In the genomic region with DNA sequence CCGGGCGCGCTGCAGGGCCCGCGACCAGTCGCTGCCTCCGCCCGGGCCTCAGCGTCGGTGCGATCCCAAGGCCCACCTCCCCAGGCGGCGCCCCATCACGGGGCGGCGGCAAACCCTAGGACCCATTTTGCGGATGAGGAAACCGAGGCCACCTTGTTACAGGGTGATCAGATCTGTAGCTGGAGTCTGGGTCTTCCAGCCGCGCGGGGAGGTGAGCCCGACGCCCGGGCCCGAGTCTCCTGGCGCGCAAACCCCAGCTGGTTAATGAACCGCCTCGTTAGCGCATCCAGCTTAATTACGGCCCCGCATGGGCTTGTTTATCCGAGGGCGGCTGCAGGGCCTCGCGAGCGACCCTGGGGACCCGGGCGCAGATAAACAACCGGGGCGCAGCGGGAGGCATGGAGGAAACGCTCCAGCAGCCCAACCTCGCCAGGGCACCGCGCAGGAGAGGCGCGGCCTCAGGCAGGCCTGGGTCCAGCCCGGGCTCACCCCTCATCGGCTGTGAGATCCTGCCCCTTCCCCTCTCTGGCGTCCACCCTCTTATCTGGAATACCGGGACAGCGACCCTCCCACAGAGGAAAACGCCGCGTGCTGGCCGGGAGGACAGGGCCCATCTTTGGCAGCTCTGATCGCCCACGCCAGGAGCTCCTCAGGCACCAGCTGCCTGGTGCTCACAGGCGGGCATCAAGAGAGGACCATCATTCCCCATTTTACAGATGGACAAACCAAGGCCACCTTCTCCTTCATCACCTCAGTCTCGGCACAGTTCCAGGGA, we compare ENCODE assay signal across 10 cellular contexts. TPM values are rescaled to one million over a fixed set of nuclear protein-coding genes. Genes with fewer than 3 reads are reported as not detected.
DNase-seq lines count a peak whose midpoint lies in the region; ATAC-seq and TF ChIP-seq lines count a peak whose summit lies in the region.
"Had no signal": no experiment of that assay in that cellular context is flagged by ENCODE, and none has a peak within 500 bp of the region (broad histone marks: within the 10 kb centered on the region; RNA-seq: fewer than 3 reads in every experiment).

No MANE protein-coding gene starts in this region.

- no peaks in the 10 kb centered on the region for H3K9me3 Mint-ChIP-seq in stimulated activated naive CD8-positive, alpha-beta T cell treated with anti-CD3 and anti-CD28 coated beads, Interleukin-15, Interleukin-2, amounts not matched to agents 100 ng/mL and 50 ng/mL, for 24 hours
- H3K9me3 Mint-ChIP-seq in dendritic cell treated with granulocyte-macrophage colony-stimulating factor and Interleukin-4, amounts not matched to agents 40 ng/mL and 50 ng/mL, for 4 days, result no peaks in the 10 kb centered on the region
- no peaks in the 10 kb centered on the region for H3K9me3 Mint-ChIP-seq in natural killer cell
- H3K9me3 Mint-ChIP-seq: nephron progenitor cell had no signal

- ATAC-seq in stimulated activated naive CD8-positive, alpha-beta T cell treated with anti-CD3 and anti-CD28 coated beads, Interleukin-15, Interleukin-2, amounts not matched to agents 100 U/mL and 50 U/mL, for 24 hours, result no peak
- no peak for ATAC-seq in natural killer cell
- no peak for ATAC-seq in HG03045 (IDR thresholded peaks at IDR 0.05; ENCODE audit: unreplicated experiment)
- ATAC-seq in GM21825 (IDR thresholded peaks at IDR 0.05; ENCODE audit: unreplicated experiment), result no peak

- no peaks in the 10 kb centered on the region for H3K9me3 ChIP-seq in PC-9 (ENCODE audit: insufficient read depth, low read depth)

- H3K27ac Mint-ChIP-seq in stimulated activated naive CD8-positive, alpha-beta T cell treated with anti-CD3 and anti-CD28 coated beads, Interleukin-15, Interleukin-2, amounts not matched to agents 100 ng/mL and 50 ng/mL, for 24 hours, result no peak overlapping the region
- no peak overlapping the region for H3K27ac Mint-ChIP-seq in dendritic cell treated with granulocyte-macrophage colony-stimulating factor and Interleukin-4, amounts not matched to agents 40 ng/mL and 50 ng/mL, for 4 days
- no peak overlapping the region for H3K27ac Mint-ChIP-seq in natural killer cell
- H3K27ac Mint-ChIP-seq: nephron progenitor cell had no signal

- peaks cover 21% of the 10 kb centered on the region; the same call in 1 of the 2 replicates for H3F3A ChIP-seq in PC-9 (ENCODE audit: insufficient read depth, low read depth)

- H3K4me2 ChIP-seq in PC-9, result no peak overlapping the region

- no peaks in the 10 kb centered on the region for H3K9me2 ChIP-seq in PC-9 (ENCODE audit: insufficient read depth)

- intact Hi-C loops in dendritic cell treated with granulocyte-macrophage colony-stimulating factor and Interleukin-4, amounts not matched to agents 40 ng/mL and 50 ng/mL, for 4 days (cut with micrococcal nuclease), result loop anchor here (1.0 kb wide), 1 partner anchor 147 kb away; no protein-coding TSS in a partner anchor
- intact Hi-C loops in natural killer cell (cut with micrococcal nuclease) (loop anchor here (2.0 kb wide), 1 partner anchor 148 kb away; no protein-coding TSS in a partner anchor), PC-9 (cut with micrococcal nuclease; ENCODE audit: unreplicated experiment) (no loop called here)

- H3K4me1 Mint-ChIP-seq in stimulated activated naive CD8-positive, alpha-beta T cell treated with anti-CD3 and anti-CD28 coated beads, Interleukin-15, Interleukin-2, amounts not matched to agents 100 ng/mL and 50 ng/mL, for 24 hours (ENCODE audit: low read depth), result no peaks in the 10 kb centered on the region
- peaks cover 61% of the 10 kb centered on the region for H3K4me1 Mint-ChIP-seq in dendritic cell treated with granulocyte-macrophage colony-stimulating factor and Interleukin-4, amounts not matched to agents 40 ng/mL and 50 ng/mL, for 4 days (ENCODE audit: low read depth)
- H3K4me1 Mint-ChIP-seq in natural killer cell, result peaks cover 0 to 15% of the 10 kb centered on the region in 2 donors

- no peak overlapping the region for H2AFZ ChIP-seq in PC-9

- no TSS peak for BruUV-seq in PC-9 (replicated peaks; lab: Mats Ljungman, UMichigan)

- peaks cover 15% of the 10 kb centered on the region for H3K36me3 Mint-ChIP-seq in stimulated activated naive CD8-positive, alpha-beta T cell treated with anti-CD3 and anti-CD28 coated beads, Interleukin-15, Interleukin-2, amounts not matched to agents 100 ng/mL and 50 ng/mL, for 24 hours (ENCODE audit: low read depth)
- H3K36me3 Mint-ChIP-seq in dendritic cell treated with granulocyte-macrophage colony-stimulating factor and Interleukin-4, amounts not matched to agents 40 ng/mL and 50 ng/mL, for 4 days (ENCODE audit: low read depth), result peaks cover 28% of the 10 kb centered on the region
- no peaks in the 10 kb centered on the region for H3K36me3 Mint-ChIP-seq in natural killer cell

- no peak overlapping the region for H3K27ac ChIP-seq in PC-9

- POLR2A ChIA-PET in PC-9 (lab: Charles Lee; ENCODE audit: unreplicated experiment), result no interaction called here

- H3K4me1 ChIP-seq in PC-9 (replicated peaks; ENCODE audit: insufficient read depth), result no peaks in the 10 kb centered on the region

- peak; percentile 39 for TF ChIP-seq CTCF in natural killer cell (IDR thresholded peaks at IDR 0.05)
- TF ChIP-seq CTCF in PC-9 (conservative IDR thresholded peaks at IDR 0.05), result no peak

- peak overlapping the region; percentile 13 for H3K4me3 Mint-ChIP-seq in stimulated activated naive CD8-positive, alpha-beta T cell treated with anti-CD3 and anti-CD28 coated beads, Interleukin-15, Interleukin-2, amounts not matched to agents 100 ng/mL and 50 ng/mL, for 24 hours
- peak overlapping the region; percentile 30 for H3K4me3 Mint-ChIP-seq in dendritic cell treated with granulocyte-macrophage colony-stimulating factor and Interleukin-4, amounts not matched to agents 40 ng/mL and 50 ng/mL, for 4 days
- peak overlapping the region; percentile 54 for H3K4me3 Mint-ChIP-seq in natural killer cell
- H3K4me3 Mint-ChIP-seq: nephron progenitor cell had no signal

- peaks cover 9% of the 10 kb centered on the region; the same call in 1 of the 2 replicates for H3K36me3 ChIP-seq in PC-9 (ENCODE audit: low read depth)

- H3K27me3 ChIP-seq in PC-9 (ENCODE audit: insufficient read depth, low read depth), result no peaks in the 10 kb centered on the region

- peaks cover 4% of the 10 kb centered on the region for H3K27me3 Mint-ChIP-seq in stimulated activated naive CD8-positive, alpha-beta T cell treated with anti-CD3 and anti-CD28 coated beads, Interleukin-15, Interleukin-2, amounts not matched to agents 100 ng/mL and 50 ng/mL, for 24 hours
- H3K27me3 Mint-ChIP-seq in dendritic cell treated with granulocyte-macrophage colony-stimulating factor and Interleukin-4, amounts not matched to agents 40 ng/mL and 50 ng/mL, for 4 days, result peaks cover 79% of the 10 kb centered on the region
- peaks cover 6 to 22% of the 10 kb centered on the region in 2 donors for H3K27me3 Mint-ChIP-seq in natural killer cell (ENCODE audit: low read depth in 2 of 2)

- CTCF ChIA-PET in PC-9 (lab: Charles Lee), result no interaction called here

- no peaks in the 10 kb centered on the region for H3K79me2 ChIP-seq in PC-9 (ENCODE audit: low read depth)

- H3K4me3 ChIP-seq in PC-9, result no peak overlapping the region

- no peak for DNase-seq in stimulated activated naive CD8-positive, alpha-beta T cell treated with anti-CD3 and anti-CD28 coated beads, Interleukin-15, Interleukin-2, amounts not matched to agents 100 U/mL and 50 U/mL, for 24 hours
- DNase-seq in natural killer cell (no peak), NCI-H82 (lab: John Stamatoyannopoulos, UW) (no peak), PC-9 (no peak)
- DNase-seq: NCI-H1436 treated with DMSO at 0.1 percent for 48 hours had no signal

- peaks cover 79% of the 10 kb centered on the region for H4K20me1 ChIP-seq in PC-9 (ENCODE audit: insufficient read depth)

RNA-seq across cellular contexts. Expression of a gene that starts 14.7 kb away (rescaled TPM):
- total RNA-seq in natural killer cell (10 to 100 TPM; 73.6 to 88.9 (median 82.4) TPM), PC-9 (2021) (105 and 119 TPM in 2 replicates)

RNA-seq across cellular contexts. Expression of a gene that starts 26.5 kb away (rescaled TPM):
- total RNA-seq in natural killer cell (100 to 1,000 TPM; 143 to 166 (median 145) TPM), PC-9 (2021) (521 and 547 TPM in 2 replicates)

RNA-seq across cellular contexts. Expression of a gene that starts 34.8 kb away (rescaled TPM):
- not detected for total RNA-seq in natural killer cell
- total RNA-seq in PC-9 (2021), result 0.25 and 0.44 TPM in 2 replicates
